Comparison of ENCODE assay signal across 10 cellular contexts in the genomic region with DNA sequence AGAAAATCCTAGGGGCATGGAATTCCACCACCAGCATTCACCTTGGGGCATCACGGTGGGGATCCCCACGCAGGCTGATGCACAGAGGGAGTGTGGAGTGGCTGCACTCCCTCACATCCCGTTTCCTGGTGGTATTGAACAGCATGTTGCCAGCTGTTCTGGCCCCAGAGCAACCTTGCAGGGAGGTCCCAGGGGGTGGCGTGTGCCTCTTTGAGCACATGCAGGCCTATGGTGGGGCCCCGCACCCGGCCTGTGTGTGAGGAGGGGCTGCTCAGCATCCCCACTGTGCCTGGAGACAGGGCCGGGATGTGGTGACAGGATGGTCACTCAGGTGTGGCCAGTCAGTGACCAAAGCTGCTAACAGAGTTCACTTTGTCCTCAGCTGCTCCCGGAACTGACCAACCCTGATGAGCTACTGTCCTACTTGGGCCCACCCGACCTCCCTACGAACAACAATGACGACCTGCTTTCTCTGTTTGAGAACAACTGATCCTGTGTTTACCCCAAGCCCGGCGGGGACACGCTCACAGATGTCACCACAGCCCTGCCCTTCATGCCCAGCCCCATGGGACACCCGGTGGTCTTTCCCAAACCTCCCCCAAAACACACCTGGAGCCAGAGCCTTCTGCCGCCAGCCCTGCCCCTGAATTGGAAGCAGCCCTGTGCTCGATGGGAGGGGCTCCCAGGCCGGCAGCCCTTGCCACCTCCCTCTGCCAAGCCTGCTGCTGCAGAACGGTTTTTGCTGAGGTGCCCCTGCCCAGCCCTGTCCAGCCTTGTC. TPM values are rescaled to one million over a fixed set of nuclear protein-coding genes. Genes with fewer than 3 reads are reported as not detected.
DNase-seq lines count a peak whose midpoint lies in the region; FAIRE-seq and TF ChIP-seq lines count a peak whose summit lies in the region.
"Had no signal": no experiment of that assay in that cellular context is flagged by ENCODE, and none has a peak within 500 bp of the region (broad histone marks: within the 10 kb centered on the region; RNA-seq: fewer than 3 reads in every experiment).

No MANE protein-coding gene starts in this region.

- TF ChIP-seq CTCF in fibroblast of lung (conservative IDR thresholded peaks at IDR 0.05 in 1 of 2, IDR thresholded peaks at IDR 0.05 in 1 of 2; ENCODE audit: low read depth in 1 of 2, low read length in 2 of 2) (no peak), WERI-Rb-1 (IDR thresholded peaks at IDR 0.05; ENCODE audit: low read depth, low read length) (no peak)

- FAIRE-seq in RCC 7860 (lab: Jason Lieb, UNC), result no peak
- FAIRE-seq: HTR-8/SVneo had no signal

- H4K20me1 ChIP-seq in fibroblast of lung (ENCODE audit: control insufficient read depth, extremely low read depth, insufficient read depth, low read length), result no peaks in the 10 kb centered on the region

- H3K27ac ChIP-seq in fibroblast of lung (ENCODE audit: insufficient read depth, low read length), result peak overlapping the region; percentile 14
- H3K27ac ChIP-seq in WERI-Rb-1, result no peak overlapping the region

- H3K27me3 ChIP-seq in fibroblast of lung (ENCODE audit: control insufficient read depth, insufficient read depth, low read length) (no peaks in the 10 kb centered on the region), WERI-Rb-1 (ENCODE audit: insufficient read depth, low read depth, severe bottlenecking) (no peaks in the 10 kb centered on the region)

- H3K79me2 ChIP-seq in fibroblast of lung (ENCODE audit: control insufficient read depth, insufficient read depth, low read length), result no peaks in the 10 kb centered on the region

- DNase-seq in Ammon's horn (ENCODE audit: low spot score) (peak; percentile 65), NCI-H2171 (lab: John Stamatoyannopoulos, UW) (peak; percentile 70), fibroblast of lung (ENCODE audit: low read depth in 2 of 2) (no peak), pons (ENCODE audit: low spot score) (peak; percentile 63), WERI-Rb-1 (no peak), SKM-1 treated with dmso at 0.1 percent for 144 hours (lab: John Stamatoyannopoulos, UW; ENCODE audit: unreplicated experiment) (no peak), posterior vena cava (ENCODE audit: low spot score) (no peak), RCC 7860 (ENCODE audit: low spot score) (no peak)
- DNase-seq: NCI-H446 treated with DMSO at 0.1 percent for 48 hours had no signal

- peaks cover 22% of the 10 kb centered on the region for H3K36me3 ChIP-seq in fibroblast of lung (ENCODE audit: control insufficient read depth, insufficient read depth, low read length)
- peaks cover 52% of the 10 kb centered on the region for H3K36me3 ChIP-seq in WERI-Rb-1

- H3K4me3 ChIP-seq in fibroblast of lung (replicated peaks in 1 of 4; ENCODE audit: control extremely low read depth in 1 of 4, insufficient read depth in 1 of 4, low read depth in 3 of 4, low read length in 4 of 4) (no peak overlapping the region), WERI-Rb-1 (ENCODE audit: low read depth, low read length) (no peak overlapping the region)

- peaks cover 21% of the 10 kb centered on the region for H3K4me1 ChIP-seq in fibroblast of lung (ENCODE audit: control insufficient read depth, extremely low read depth, insufficient read depth, low read length)

- intact Hi-C loops in posterior vena cava (cut with DNase I), result no loop called here

- H3K9ac ChIP-seq in fibroblast of lung (ENCODE audit: insufficient read depth, low read length), result no peak overlapping the region

- H3K4me2 ChIP-seq in fibroblast of lung (ENCODE audit: extremely low read depth, insufficient read depth, low read length), result no peak overlapping the region

- H2AFZ ChIP-seq in fibroblast of lung (ENCODE audit: low read length), result no peak overlapping the region

- H3K9me3 ChIP-seq in fibroblast of lung (ENCODE audit: control insufficient read depth, insufficient read depth, low read depth, low read length), result no peaks in the 10 kb centered on the region
- no peaks in the 10 kb centered on the region for H3K9me3 ChIP-seq in WERI-Rb-1 (ENCODE audit: severe bottlenecking)

RNA-seq across cellular contexts. Expression of gene ZMIZ2, which starts 18.7 kb away (rescaled TPM):
- total RNA-seq in fibroblast of lung (5.1 and 9.1 TPM in 2 replicates), posterior vena cava (10 to 100 TPM; 52.2 to 67.1 TPM)
- polyA plus RNA-seq in fibroblast of lung, result 3.9 and 5.5 TPM in 2 replicates
- polyA plus RNA-seq in fibroblast of lung (2012), result 21.8 and 26.6 TPM in 2 replicates
- polyA minus RNA-seq in fibroblast of lung (ENCODE audit: low replicate concordance), result 27.3 and 39.5 TPM in 2 replicates

RNA-seq across cellular contexts. Expression of gene PPIA, which starts 29.2 kb away (rescaled TPM):
- total RNA-seq in fibroblast of lung, result 940 and 1,161 TPM in 2 replicates
- 7,057 and 8,825 TPM in 2 replicates for polyA plus RNA-seq in fibroblast of lung
- polyA plus RNA-seq in fibroblast of lung (2012), result 2,753 and 3,748 TPM in 2 replicates
- polyA minus RNA-seq in fibroblast of lung (ENCODE audit: low replicate concordance), result 787 and 804 TPM in 2 replicates
- 1,000 to 10,000 TPM in 1 of 2 donors, 100 to 1,000 TPM in 1; 961 to 1,030 TPM for total RNA-seq in posterior vena cava

Comparison
In these comparisons a context has a peak if more than half of its experiments do, and no peak if none do; other contexts are left out.
1. DNase-seq: peak in Ammon's horn (single experiment), NCI-H2171 (single experiment) and pons (single experiment); none in fibroblast of lung (0 of 2), WERI-Rb-1 (single experiment), SKM-1 treated with dmso at 0.1 percent for 144 hours (single experiment), posterior vena cava (single experiment) and RCC 7860 (single experiment).